ENCODE assay signal across 19 cellular contexts in genomic region chr4:145820407-145820806, GRCh38.
DNase-seq lines count a peak whose midpoint lies in the region; ATAC-seq and TF ChIP-seq lines count a peak whose summit lies in the region.
"Had no signal": no experiment of that assay in that cellular context is flagged by ENCODE, and none has a peak within 500 bp of the region (broad histone marks: within the 10 kb centered on the region; RNA-seq: fewer than 3 reads in every experiment).

No MANE protein-coding gene starts in this region.

- H3K9ac ChIP-seq in H9 (ENCODE audit: extremely low read depth, insufficient read length, low read length) (no peak overlapping the region), rectal smooth muscle tissue (ENCODE audit: low read length) (no peak overlapping the region)

- H3K36me3 Mint-ChIP-seq in H9 (ENCODE audit: insufficient read depth in 1 of 3, low read depth in 3 of 3) (peaks cover 37 to 74% (median 51%) of the 10 kb centered on the region in 3 experiments; a peak in 6 of 7 replicates), T-cell (peaks cover 79% of the 10 kb centered on the region)

- H3K27ac ChIP-seq in H9 (ENCODE audit: insufficient read length, low read depth, low read length) (no peak overlapping the region), dorsolateral prefrontal cortex (peak overlapping the region in 50 of 59 donors; percentile 1 to 92 (median 56)), rectal smooth muscle tissue (ENCODE audit: low read depth, low read length) (peak overlapping the region; percentile 76), osteoblast (ENCODE audit: low read depth, low read length) (no peak overlapping the region)
- H3K27ac ChIP-seq: foreskin keratinocyte, HL-60, left lung, pancreas, suprapubic skin had no signal

- no peak overlapping the region for H3K14ac ChIP-seq in H9 (ENCODE audit: insufficient read depth, low read length)

- no peak overlapping the region for H3K4me2 ChIP-seq in H9 (ENCODE audit: insufficient read depth, insufficient read length, low read length)
- H3K4me2 ChIP-seq in osteoblast (ENCODE audit: insufficient read depth, low read length), result no peak overlapping the region

- no CpG with 5 or more reads among the region's 3 CpGs for whole genome bisulfite sequencing in H9 (ENCODE audit: extremely low coverage, insufficient read length, low lambda C conversion rate)

- H3T11ph ChIP-seq in H9 (ENCODE audit: low read length), result no peak overlapping the region

- H3K56ac ChIP-seq in H9 (ENCODE audit: insufficient read length, low read depth, low read length), result no peak overlapping the region

- H3K27me3 ChIP-seq in H9 (ENCODE audit: insufficient read depth, low read length), result no peaks in the 10 kb centered on the region
- H3K27me3 ChIP-seq in dorsolateral prefrontal cortex, result no peaks in the 10 kb centered on the region
- H3K27me3 ChIP-seq in rectal smooth muscle tissue (ENCODE audit: control insufficient read depth, insufficient read depth, low read length), result no peaks in the 10 kb centered on the region
- no peaks in the 10 kb centered on the region for H3K27me3 ChIP-seq in osteoblast (ENCODE audit: insufficient read depth, low read length)
- H3K27me3 ChIP-seq: BE2C, foreskin keratinocyte, left lung, pancreas, suprapubic skin had no signal

- TF ChIP-seq CTCF in H9 (conservative IDR thresholded peaks at IDR 0.05) (no peak), dorsolateral prefrontal cortex (IDR thresholded peaks at IDR 0.05 in 54 of 56, conservative IDR thresholded peaks at IDR 0.05 in 2 of 56; ENCODE audit: low read depth in 1 of 56, partially characterized antibody in 56 of 56) (no peak), osteoblast (IDR thresholded peaks at IDR 0.05; ENCODE audit: extremely low read depth, low read depth, low read length) (no peak)

- no peak overlapping the region for H4K8ac ChIP-seq in H9 (replicated peaks; ENCODE audit: insufficient read length, low read depth, low read length)

- no peak overlapping the region for H2BK20ac ChIP-seq in H9 (ENCODE audit: low read depth, low read length, poor library complexity, severe bottlenecking)

- POLR2A ChIA-PET in T-cell (lab: Charles Lee), result no interaction called here

- H3K4me1 ChIP-seq in H9 (ENCODE audit: insufficient read depth, low read length) (peaks cover 8% of the 10 kb centered on the region; the same call in 1 of the 2 replicates), rectal smooth muscle tissue (ENCODE audit: control insufficient read depth, insufficient read depth, low read length) (peaks cover 12% of the 10 kb centered on the region), osteoblast (ENCODE audit: insufficient read depth, low read length) (peaks cover 2% of the 10 kb centered on the region)
- H3K4me1 ChIP-seq: left lung, pancreas had no signal

- H3K18ac ChIP-seq in H9 (ENCODE audit: insufficient read length, low read depth, low read length), result no peak overlapping the region

- H2AFZ ChIP-seq in H9 (ENCODE audit: low read length), result no peak overlapping the region
- H2AFZ ChIP-seq in osteoblast (ENCODE audit: low read length), result no peak overlapping the region

- ATAC-seq in T-cell (replicated peaks in 1 of 4), result no peak
- ATAC-seq: activated CD4-positive, CD25-positive, alpha-beta regulatory T cell treated with anti-CD3 and anti-CD28 coated beads, Interleukin-2, amount 50 U/mL, for 24 hours; foreskin keratinocyte; K562; left lung had no signal

- H3K4ac ChIP-seq in H9 (ENCODE audit: low read depth, low read length), result no peak overlapping the region

- peak overlapping the region in 3 of 59 donors; percentile 34 to 59 (median 47) for H3K4me3 ChIP-seq in dorsolateral prefrontal cortex
- H3K4me3 ChIP-seq in rectal smooth muscle tissue (ENCODE audit: low read length), result no peak overlapping the region
- no peak overlapping the region for H3K4me3 ChIP-seq in osteoblast (ENCODE audit: insufficient read depth, low read length)
- H3K4me3 ChIP-seq: K562, left lung, mucosa of descending colon, pancreas, suprapubic skin had no signal

- H4K5ac ChIP-seq in H9 (ENCODE audit: insufficient read length, low read depth, low read length), result no peak overlapping the region

- H3K27ac Mint-ChIP-seq in H9 (peak overlapping the region; percentile 19 to 66 (median 20); a peak in 4 of 7 replicates), T-cell (no peak overlapping the region)

- H3K9me3 ChIP-seq in H9 (ENCODE audit: control insufficient read depth, low read depth, low read length) (no peaks in the 10 kb centered on the region), osteoblast (ENCODE audit: low read depth, low read length) (no peaks in the 10 kb centered on the region)
- H3K9me3 ChIP-seq: BE2C, left lung, mucosa of descending colon, pancreas, suprapubic skin had no signal

- H3K4me3 Mint-ChIP-seq in H9, result no peak overlapping the region
- no peak overlapping the region for H3K4me3 Mint-ChIP-seq in T-cell

- no peak overlapping the region for H2BK120ac ChIP-seq in H9 (ENCODE audit: low read depth, low read length, poor library complexity, severe bottlenecking)

- DNase-seq in H9 (no peak), NCI-H1694 treated with DMSO at 0.1 percent for 48 hours (lab: John Stamatoyannopoulos, UW) (peak; percentile 41), dorsolateral prefrontal cortex (no peak), NCI-H2196 (lab: John Stamatoyannopoulos, UW; ENCODE audit: unreplicated experiment) (no peak), T-cell (no peak), osteoblast (ENCODE audit: insufficient read length, low spot score, missing footprints) (no peak)
- DNase-seq: aorta, BE2C, foreskin keratinocyte, GF-D8, left lung, pancreas, small intestine had no signal

- H2AK5ac ChIP-seq in H9 (ENCODE audit: insufficient read length, low read length), result no peak overlapping the region

- H2BK12ac ChIP-seq in H9 (ENCODE audit: insufficient read length, low read depth, low read length), result no peak overlapping the region

- H3K9me3 Mint-ChIP-seq in H9 (no peaks in the 10 kb centered on the region), T-cell (no peaks in the 10 kb centered on the region)

- no peak overlapping the region for H3K23ac ChIP-seq in H9 (ENCODE audit: insufficient read length, low read depth, low read length)

- H2BK5ac ChIP-seq in H9 (ENCODE audit: insufficient read length, low read length), result no peak overlapping the region

- H3K79me2 ChIP-seq in H9 (ENCODE audit: insufficient read depth, low read length) (no peaks in the 10 kb centered on the region), osteoblast (ENCODE audit: insufficient read depth, low read length) (no peaks in the 10 kb centered on the region)

- H3K4me1 Mint-ChIP-seq in H9 (peaks cover 37 to 38% of the 10 kb centered on the region in 2 experiments), T-cell (peaks cover 0 to 7% (median 0%) of the 10 kb centered on the region in 3 donors)

- no peaks in the 10 kb centered on the region for H3K23me2 ChIP-seq in H9 (ENCODE audit: insufficient read length, low read depth, low read length, poor library complexity, severe bottlenecking)

- H3K27me3 Mint-ChIP-seq in H9 (ENCODE audit: low read depth) (no peaks in the 10 kb centered on the region), T-cell (no peaks in the 10 kb centered on the region)

- H3K36me3 ChIP-seq in rectal smooth muscle tissue (ENCODE audit: control insufficient read depth, insufficient read depth, low read length) (no peaks in the 10 kb centered on the region), osteoblast (ENCODE audit: insufficient read depth, low read length) (peaks cover 4% of the 10 kb centered on the region)
- H3K36me3 ChIP-seq: BE2C, pancreas, suprapubic skin had no signal

- no peak overlapping the region for H4K91ac ChIP-seq in H9 (ENCODE audit: insufficient read length, low read depth, low read length)

- CTCF ChIA-PET in T-cell (lab: Charles Lee), result no interaction called here

- intact Hi-C loops in dorsolateral prefrontal cortex (cut with DNase I), result no loop called here

- H4K20me1 ChIP-seq in H9 (ENCODE audit: control insufficient read depth, insufficient read depth, insufficient read length) (no peaks in the 10 kb centered on the region), osteoblast (ENCODE audit: insufficient read depth, low read length) (no peaks in the 10 kb centered on the region)

- H3K79me1 ChIP-seq in H9 (ENCODE audit: insufficient read depth, low read depth, low read length, poor library complexity, severe bottlenecking), result no peaks in the 10 kb centered on the region

- H2BK15ac ChIP-seq in H9 (ENCODE audit: low read depth, low read length), result no peak overlapping the region

Comparison
In these comparisons a context has a peak if more than half of its experiments do, and no peak if none do; other contexts are left out.
1. H3K27ac ChIP-seq: peak in dorsolateral prefrontal cortex (50 of 59) and rectal smooth muscle tissue (single experiment); none in H9 (single experiment) and osteoblast (single experiment).
2. H3K27ac Mint-ChIP-seq: peak in H9 (3 of 3); none in T-cell (0 of 2).